2 cellular contexts compared by ENCODE assay signal in the genomic region with DNA sequence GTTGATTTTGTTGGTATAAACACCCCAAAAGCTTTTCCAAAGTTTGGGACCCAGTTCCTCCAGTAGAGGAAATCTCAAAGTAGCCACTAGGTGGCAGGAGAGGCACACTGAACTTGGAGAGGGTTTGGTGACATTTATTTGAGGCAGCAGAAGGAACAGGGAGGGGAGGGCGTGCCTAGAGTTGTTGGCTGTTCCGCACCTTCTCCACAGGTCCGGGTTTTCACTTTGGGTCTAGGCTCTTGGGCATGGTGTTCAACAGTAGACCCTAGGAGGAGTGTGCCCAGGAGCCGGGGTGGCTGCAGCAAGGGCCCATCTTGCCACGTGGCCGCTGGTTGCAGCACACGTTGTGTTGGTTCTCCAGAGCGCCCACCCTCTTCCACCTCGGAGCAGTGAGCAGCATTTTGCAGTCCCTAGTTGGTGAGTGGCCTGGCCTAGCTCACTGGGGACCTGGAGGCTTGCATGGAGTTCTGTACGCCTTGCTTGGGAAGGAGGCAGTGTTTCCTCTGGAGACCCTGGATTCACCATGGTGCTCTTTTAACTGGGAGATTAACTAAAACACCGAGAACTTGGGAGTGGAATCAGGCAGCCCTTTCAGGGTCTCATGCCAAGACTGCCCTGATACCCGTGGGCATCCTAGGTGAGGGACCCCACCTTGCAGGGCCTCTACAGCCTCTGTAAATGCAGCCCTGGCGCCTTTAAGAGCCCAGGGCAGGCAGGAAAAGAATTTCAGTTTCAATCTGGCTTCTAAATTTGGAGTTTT.
A peak's percentile ranks its signal among the peaks of the same experiment; 100 is the strongest.
TF ChIP-seq lines count a peak whose summit lies in the region.

No MANE protein-coding gene starts in this region.

TF ChIP-seq in A549, 52 proteins besides CTCF, POLR2A, EP300 and RAD21 (continued from another document):
- TF ChIP-seq HOXB5 (CRISPR knock-in tag; IDR thresholded peaks at IDR 0.05) (0 out of 2 replicates have a peak, but pooled peaks have one; percentile 43), TP53 (CRISPR knock-in tag; IDR thresholded peaks at IDR 0.05) (no peak), PHF8 (IDR thresholded peaks at IDR 0.05; ENCODE audit: borderline replicate concordance, low read depth) (no peak), EHF (CRISPR knock-in tag; IDR thresholded peaks at IDR 0.05) (no peak), JUN (IDR thresholded peaks at IDR 0.05) (no peak; a peak in 1 of 5 replicates), CEBPB (IDR thresholded peaks at IDR 0.05) (no peak), FOXS1 (CRISPR knock-in tag; IDR thresholded peaks at IDR 0.05) (no peak), HOXB13 (CRISPR knock-in tag; IDR thresholded peaks at IDR 0.05; ENCODE audit: low read depth) (peak; percentile 91; the same call in 1 of the 2 replicates), CBX2 (IDR thresholded peaks at IDR 0.05; ENCODE audit: borderline replicate concordance, low read depth) (no peak), RCOR1 (IDR thresholded peaks at IDR 0.05; ENCODE audit: low read depth, low read length) (no peak), HEYL (CRISPR knock-in tag; IDR thresholded peaks at IDR 0.05) (no peak), CBX8 (IDR thresholded peaks at IDR 0.05) (no peak), SMC3 (IDR thresholded peaks at IDR 0.05) (peak; percentile 90), MAZ (IDR thresholded peaks at IDR 0.05; ENCODE audit: borderline replicate concordance, low read depth, low read length) (no peak), BHLHE40 (IDR thresholded peaks at IDR 0.05; ENCODE audit: low read depth, low read length) (no peak), EHMT2 (IDR thresholded peaks at IDR 0.05; ENCODE audit: low read depth) (no peak), SREBF2 (IDR thresholded peaks at IDR 0.05) (no peak), KDM1A (IDR thresholded peaks at IDR 0.05; ENCODE audit: low read depth) (no peak), ZNF302 (CRISPR knock-in tag; IDR thresholded peaks at IDR 0.05) (no peak; the same call in 1 of the 2 replicates), HOXA7 (CRISPR knock-in tag; IDR thresholded peaks at IDR 0.05) (no peak), ZSCAN20 (CRISPR knock-in tag; IDR thresholded peaks at IDR 0.05) (no peak), HDAC2 (IDR thresholded peaks at IDR 0.05) (no peak), POLR2AphosphoS2 (conservative IDR thresholded peaks at IDR 0.05; ENCODE audit: low read length) (no peak), ESRRA (IDR thresholded peaks at IDR 0.05; ENCODE audit: borderline replicate concordance, low read length) (no peak), NR3C1 (IDR thresholded peaks at IDR 0.05) (no peak), MYC (IDR thresholded peaks at IDR 0.05; ENCODE audit: borderline replicate concordance, low read length) (peak; percentile 65; the same call in 1 of the 2 replicates), KDM5A (IDR thresholded peaks at IDR 0.05) (no peak)
- TF ChIP-seq, protein P1, sequence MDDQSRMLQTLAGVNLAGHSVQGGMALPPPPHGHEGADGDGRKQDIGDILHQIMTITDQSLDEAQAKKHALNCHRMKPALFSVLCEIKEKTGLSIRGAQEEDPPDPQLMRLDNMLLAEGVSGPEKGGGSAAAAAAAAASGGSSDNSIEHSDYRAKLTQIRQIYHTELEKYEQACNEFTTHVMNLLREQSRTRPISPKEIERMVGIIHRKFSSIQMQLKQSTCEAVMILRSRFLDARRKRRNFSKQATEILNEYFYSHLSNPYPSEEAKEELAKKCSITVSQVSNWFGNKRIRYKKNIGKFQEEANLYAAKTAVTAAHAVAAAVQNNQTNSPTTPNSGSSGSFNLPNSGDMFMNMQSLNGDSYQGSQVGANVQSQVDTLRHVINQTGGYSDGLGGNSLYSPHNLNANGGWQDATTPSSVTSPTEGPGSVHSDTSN (IDR thresholded peaks at IDR 0.05) = no peak
- TF ChIP-seq, protein P2, sequence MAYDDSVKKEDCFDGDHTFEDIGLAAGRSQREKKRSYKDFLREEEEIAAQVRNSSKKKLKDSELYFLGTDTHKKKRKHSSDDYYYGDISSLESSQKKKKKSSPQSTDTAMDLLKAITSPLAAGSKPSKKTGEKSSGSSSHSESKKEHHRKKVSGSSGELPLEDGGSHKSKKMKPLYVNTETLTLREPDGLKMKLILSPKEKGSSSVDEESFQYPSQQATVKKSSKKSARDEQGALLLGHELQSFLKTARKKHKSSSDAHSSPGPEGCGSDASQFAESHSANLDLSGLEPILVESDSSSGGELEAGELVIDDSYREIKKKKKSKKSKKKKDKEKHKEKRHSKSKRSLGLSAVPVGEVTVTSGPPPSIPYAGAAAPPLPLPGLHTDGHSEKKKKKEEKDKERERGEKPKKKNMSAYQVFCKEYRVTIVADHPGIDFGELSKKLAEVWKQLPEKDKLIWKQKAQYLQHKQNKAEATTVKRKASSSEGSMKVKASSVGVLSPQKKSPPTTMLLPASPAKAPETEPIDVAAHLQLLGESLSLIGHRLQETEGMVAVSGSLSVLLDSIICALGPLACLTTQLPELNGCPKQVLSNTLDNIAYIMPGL (CRISPR knock-in tag; IDR thresholded peaks at IDR 0.05; ENCODE audit: borderline replicate concordance) = no peak
- TF ChIP-seq, protein P3, sequence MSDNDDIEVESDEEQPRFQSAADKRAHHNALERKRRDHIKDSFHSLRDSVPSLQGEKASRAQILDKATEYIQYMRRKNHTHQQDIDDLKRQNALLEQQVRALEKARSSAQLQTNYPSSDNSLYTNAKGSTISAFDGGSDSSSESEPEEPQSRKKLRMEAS (IDR thresholded peaks at IDR 0.05) = peak; percentile 95
- TF ChIP-seq, protein P4, sequence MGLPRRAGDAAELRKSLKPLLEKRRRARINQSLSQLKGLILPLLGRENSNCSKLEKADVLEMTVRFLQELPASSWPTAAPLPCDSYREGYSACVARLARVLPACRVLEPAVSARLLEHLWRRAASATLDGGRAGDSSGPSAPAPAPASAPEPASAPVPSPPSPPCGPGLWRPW (IDR thresholded peaks at IDR 0.05) = no peak
- TF ChIP-seq, protein P5, sequence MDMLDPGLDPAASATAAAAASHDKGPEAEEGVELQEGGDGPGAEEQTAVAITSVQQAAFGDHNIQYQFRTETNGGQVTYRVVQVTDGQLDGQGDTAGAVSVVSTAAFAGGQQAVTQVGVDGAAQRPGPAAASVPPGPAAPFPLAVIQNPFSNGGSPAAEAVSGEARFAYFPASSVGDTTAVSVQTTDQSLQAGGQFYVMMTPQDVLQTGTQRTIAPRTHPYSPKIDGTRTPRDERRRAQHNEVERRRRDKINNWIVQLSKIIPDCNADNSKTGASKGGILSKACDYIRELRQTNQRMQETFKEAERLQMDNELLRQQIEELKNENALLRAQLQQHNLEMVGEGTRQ (IDR thresholded peaks at IDR 0.05) = peak; percentile 11; the same call in 1 of the 2 replicates
- TF ChIP-seq, protein P6, sequence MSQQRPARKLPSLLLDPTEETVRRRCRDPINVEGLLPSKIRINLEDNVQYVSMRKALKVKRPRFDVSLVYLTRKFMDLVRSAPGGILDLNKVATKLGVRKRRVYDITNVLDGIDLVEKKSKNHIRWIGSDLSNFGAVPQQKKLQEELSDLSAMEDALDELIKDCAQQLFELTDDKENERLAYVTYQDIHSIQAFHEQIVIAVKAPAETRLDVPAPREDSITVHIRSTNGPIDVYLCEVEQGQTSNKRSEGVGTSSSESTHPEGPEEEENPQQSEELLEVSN (IDR thresholded peaks at IDR 0.05; ENCODE audit: borderline replicate concordance, low read depth) = no peak; the same call in 1 of the 2 replicates

TF ChIP-seq in Ishikawa, 13 proteins besides CTCF, POLR2A, EP300 and RAD21:
- TF ChIP-seq, protein P7, sequence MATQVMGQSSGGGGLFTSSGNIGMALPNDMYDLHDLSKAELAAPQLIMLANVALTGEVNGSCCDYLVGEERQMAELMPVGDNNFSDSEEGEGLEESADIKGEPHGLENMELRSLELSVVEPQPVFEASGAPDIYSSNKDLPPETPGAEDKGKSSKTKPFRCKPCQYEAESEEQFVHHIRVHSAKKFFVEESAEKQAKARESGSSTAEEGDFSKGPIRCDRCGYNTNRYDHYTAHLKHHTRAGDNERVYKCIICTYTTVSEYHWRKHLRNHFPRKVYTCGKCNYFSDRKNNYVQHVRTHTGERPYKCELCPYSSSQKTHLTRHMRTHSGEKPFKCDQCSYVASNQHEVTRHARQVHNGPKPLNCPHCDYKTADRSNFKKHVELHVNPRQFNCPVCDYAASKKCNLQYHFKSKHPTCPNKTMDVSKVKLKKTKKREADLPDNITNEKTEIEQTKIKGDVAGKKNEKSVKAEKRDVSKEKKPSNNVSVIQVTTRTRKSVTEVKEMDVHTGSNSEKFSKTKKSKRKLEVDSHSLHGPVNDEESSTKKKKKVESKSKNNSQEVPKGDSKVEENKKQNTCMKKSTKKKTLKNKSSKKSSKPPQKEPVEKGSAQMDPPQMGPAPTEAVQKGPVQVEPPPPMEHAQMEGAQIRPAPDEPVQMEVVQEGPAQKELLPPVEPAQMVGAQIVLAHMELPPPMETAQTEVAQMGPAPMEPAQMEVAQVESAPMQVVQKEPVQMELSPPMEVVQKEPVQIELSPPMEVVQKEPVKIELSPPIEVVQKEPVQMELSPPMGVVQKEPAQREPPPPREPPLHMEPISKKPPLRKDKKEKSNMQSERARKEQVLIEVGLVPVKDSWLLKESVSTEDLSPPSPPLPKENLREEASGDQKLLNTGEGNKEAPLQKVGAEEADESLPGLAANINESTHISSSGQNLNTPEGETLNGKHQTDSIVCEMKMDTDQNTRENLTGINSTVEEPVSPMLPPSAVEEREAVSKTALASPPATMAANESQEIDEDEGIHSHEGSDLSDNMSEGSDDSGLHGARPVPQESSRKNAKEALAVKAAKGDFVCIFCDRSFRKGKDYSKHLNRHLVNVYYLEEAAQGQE (IDR thresholded peaks at IDR 0.05; ENCODE audit: low read depth) = no peak
- TF ChIP-seq FOXM1 (IDR thresholded peaks at IDR 0.05; ENCODE audit: borderline replicate concordance, low read depth) (no peak), ZBTB7A (IDR thresholded peaks at IDR 0.05; ENCODE audit: low read depth) (no peak)
- TF ChIP-seq, protein P3 (IDR thresholded peaks at IDR 0.05) = peak; percentile 91
- TF ChIP-seq, protein P8, sequence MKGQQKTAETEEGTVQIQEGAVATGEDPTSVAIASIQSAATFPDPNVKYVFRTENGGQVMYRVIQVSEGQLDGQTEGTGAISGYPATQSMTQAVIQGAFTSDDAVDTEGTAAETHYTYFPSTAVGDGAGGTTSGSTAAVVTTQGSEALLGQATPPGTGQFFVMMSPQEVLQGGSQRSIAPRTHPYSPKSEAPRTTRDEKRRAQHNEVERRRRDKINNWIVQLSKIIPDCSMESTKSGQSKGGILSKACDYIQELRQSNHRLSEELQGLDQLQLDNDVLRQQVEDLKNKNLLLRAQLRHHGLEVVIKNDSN (IDR thresholded peaks at IDR 0.05) = peak; percentile 12; the same call in 1 of the 2 replicates
TF ChIP-seq in Ishikawa: peak in this region for 2.
